ENCODE assay signal across 27 cellular contexts in genomic region chr10:51760864-51761263, GRCh38.
"Had no signal": no experiment of that assay in that cellular context is flagged by ENCODE, and none has a peak within 500 bp of the region (broad histone marks: within the 10 kb centered on the region; RNA-seq: fewer than 3 reads in every experiment).

No MANE protein-coding gene starts in this region.

- ATAC-seq: stimulated activated effector memory CD8-positive, alpha-beta T cell treated with anti-CD3 and anti-CD28 coated beads, Interleukin-12 subunit alpha, Interleukin-12 subunit beta, amount 100 ng/mL, for 72 hours; stimulated activated memory B cell treated with anti-CD40 and anti-IgM and Interleukin-4, amounts not matched to agents 10 μg/mL and 1 μg/mL and 100 μg/mL, for 72 hours; stimulated activated naive B cell treated with anti-CD40 and anti-IgM and Interleukin-4, amounts not matched to agents 10 μg/mL and 1 μg/mL and 100 μg/mL, for 72 hours; stimulated activated naive CD8-positive, alpha-beta T cell treated with anti-CD3 and anti-CD28 coated beads, Interleukin-15, amount 100 ng/mL, for 72 hours; stimulated activated naive CD8-positive, alpha-beta T cell treated with anti-CD3 and anti-CD28 coated beads, Interleukin-15, Interleukin-2, amounts not matched to agents 100 U/mL and 50 U/mL, for 24 hours; upper lobe of right lung had no signal

- H3K9me3 ChIP-seq: stomach, suprapubic skin, testis, thoracic aorta, thyroid gland, tibial artery, tibial nerve, transverse colon, upper lobe of left lung, upper lobe of right lung, uterus, vagina had no signal

- DNase-seq: stimulated activated CD4-positive, alpha-beta T cell treated with anti-CD3 and anti-CD28 coated beads, Interleukin-2, amount 100 ng/mL, for 48 hours; stimulated activated CD4-positive, alpha-beta T cell treated with anti-CD3 and anti-CD28 coated beads, Interleukin-4, amount 100 ng/mL, for 1 hour; stimulated activated CD4-positive, alpha-beta T cell treated with anti-CD3 and anti-CD28 coated beads, Interleukin-4, amount 100 ng/mL, for 24 hours; stimulated activated CD4-positive, alpha-beta T cell treated with anti-CD3 and anti-CD28 coated beads, Interleukin-4, amount 100 ng/mL, for 4 hours; stimulated activated CD8-positive, alpha-beta memory T cell treated with anti-CD3 and anti-CD28 coated beads, Interleukin-4, amount 100 ng/mL, for 48 hours; stimulated activated naive B cell treated with anti-CD40 and anti-IgM and Interleukin-4, amounts not matched to agents 10 μg/mL and 1 μg/mL and 100 μg/mL, for 72 hours; stimulated activated naive CD4-positive, alpha-beta T cell; stimulated activated naive CD4-positive, alpha-beta T cell treated with Interleukin-2 at 50 U/mL for 16 hours; stimulated activated naive CD8-positive, alpha-beta T cell treated with anti-CD3 and anti-CD28 coated beads, Interleukin-15, amount 100 ng/mL, for 72 hours; stimulated activated naive CD8-positive, alpha-beta T cell treated with anti-CD3 and anti-CD28 coated beads, Interleukin-15, Interleukin-2, amounts not matched to agents 100 U/mL and 50 U/mL, for 24 hours; stomach; substantia nigra; testis; thyroid gland; tibial artery; transverse colon; trophoblast cell; upper lobe of left lung; upper lobe of right lung; uterus had no signal

- H3K27me3 ChIP-seq: stomach, suprapubic skin, testis, thyroid gland, tibial artery, tibial nerve, transverse colon, upper lobe of left lung, upper lobe of right lung, uterus, vagina had no signal

- FAIRE-seq: urothelium cell line had no signal

- H3K4me1 ChIP-seq: stomach, suprapubic skin, testis, thyroid gland, tibial nerve, transverse colon, upper lobe of left lung, upper lobe of right lung, uterus, vagina had no signal

- H3K36me3 ChIP-seq: stomach, suprapubic skin, thoracic aorta, thyroid gland, tibial artery, tibial nerve, transverse colon, upper lobe of left lung, upper lobe of right lung, uterus, vagina had no signal

- H3K27ac ChIP-seq: stomach, suprapubic skin, testis, thyroid gland, tibial artery, tibial nerve, transverse colon, upper lobe of left lung, upper lobe of right lung, uterus, vagina had no signal

- H3K4me3 ChIP-seq: stomach, suprapubic skin, testis, thoracic aorta, thyroid gland, tibial artery, tibial nerve, transverse colon, upper lobe of left lung, upper lobe of right lung, uterus, vagina had no signal
